In genomic region chr6:6575143-6575542, GRCh38 we compare ENCODE assay signal across 10 cellular contexts. TPM values are rescaled to one million over a fixed set of nuclear protein-coding genes. Genes with fewer than 3 reads are reported as not detected.
"Had no signal": no experiment of that assay in that cellular context is flagged by ENCODE, and none has a peak within 500 bp of the region (broad histone marks: within the 10 kb centered on the region; RNA-seq: fewer than 3 reads in every experiment).

No MANE protein-coding gene starts in this region.

- H3K4me3 ChIP-seq: GM23338, K562 had no signal

- ATAC-seq: GM23338, K562 had no signal

- DNase-seq: H9, HCEC 1CT, IMR-90, KG1 had no signal

- FAIRE-seq: H1, H54, HTR-8/SVneo, K562 had no signal

RNA-seq across cellular contexts. Expression of gene LY86, which starts 13.4 kb away (rescaled TPM):
- total RNA-seq: GM23338, H1, H9, HT-29, IMR-90, K562 had no signal
- polyA plus RNA-seq: H1, IMR-90 had no signal
